ENCODE assay signal across 27 cellular contexts in genomic region chr11:69433741-69434140, GRCh38. TPM values are rescaled to one million over a fixed set of nuclear protein-coding genes. Genes with fewer than 3 reads are reported as not detected.
"Had no signal": no experiment of that assay in that cellular context is flagged by ENCODE, and none has a peak within 500 bp of the region (broad histone marks: within the 10 kb centered on the region; RNA-seq: fewer than 3 reads in every experiment).

No MANE protein-coding gene starts in this region.

- H3K27ac ChIP-seq: brain microvascular endothelial cell, cardiac muscle cell, Peyer's patch, RWPE1, VCaP had no signal

- H3K4me1 Mint-ChIP-seq: activated CD4-positive, alpha-beta T cell treated with anti-CD3 and anti-CD28 coated beads, Interleukin-2, amount 10 ng/mL, durations not matched to agents 7 days and 5 days had no signal

- H3K9ac ChIP-seq: SK-N-SH had no signal

- H3K4me3 Mint-ChIP-seq: activated CD4-positive, alpha-beta memory T cell treated with anti-CD3 and anti-CD28 coated beads for 36 hours; activated CD4-positive, alpha-beta T cell treated with anti-CD3 and anti-CD28 coated beads, Interleukin-2, amount 10 ng/mL, durations not matched to agents 7 days and 5 days; activated naive CD4-positive, alpha-beta T cell treated with anti-CD3 and anti-CD28 coated beads for 36 hours; activated naive CD8-positive, alpha-beta T cell; activated T-cell treated with anti-CD3 and anti-CD28 coated beads, Interleukin-2, amount 50 U/mL, for 4 hours had no signal

- H3K4me1 ChIP-seq: Peyer's patch had no signal

- H3K4me2 ChIP-seq: SK-N-SH had no signal

- H3K27me3 ChIP-seq: brain microvascular endothelial cell, cardiac muscle cell, MG63, Peyer's patch, SJCRH30 had no signal

- H3K36me3 ChIP-seq: brain microvascular endothelial cell, cardiac muscle cell, MG63, Peyer's patch, SJCRH30 had no signal

- H3K9me3 ChIP-seq: MG63, Peyer's patch, SJCRH30, SK-N-SH had no signal

- DNase-seq: activated CD4-positive, alpha-beta memory T cell treated with anti-CD3 and anti-CD28 coated beads for 36 hours; activated CD4-positive, alpha-beta T cell treated with anti-CD3 and anti-CD28 coated beads, Interleukin-2, amount 10 ng/mL, durations not matched to agents 7 days and 5 days; activated CD4-positive, CD25-positive, alpha-beta regulatory T cell; activated CD8-positive, alpha-beta memory T cell treated with anti-CD3 and anti-CD28 coated beads for 24 hours; activated effector memory CD4-positive, alpha-beta T cell treated with anti-CD3 and anti-CD28 coated beads, Interleukin-2, amount 50 U/mL, for 16 hours; activated naive CD4-positive, alpha-beta T cell treated with anti-CD3 and anti-CD28 coated beads for 36 hours; activated T-cell treated with anti-CD3 and anti-CD28 coated beads, Interleukin-2, amount 50 U/mL, for 4 hours; amygdala; brain microvascular endothelial cell; MG63; MV-4-11; NCI-H1092 treated with DMSO at 0.1 percent for 48 hours; NCI-H1417 treated with DMSO at 0.1 percent for 48 hours; NCI-H1694; NCI-H2081; NCI-H446; NCI-H524; Right ventricle myocardium superior; SK-N-SH; T-helper 1 cell had no signal

- H3K4me3 ChIP-seq: cardiac muscle cell, MG63, Peyer's patch, SJCRH30 had no signal

- H3K36me3 Mint-ChIP-seq: activated CD4-positive, alpha-beta memory T cell treated with anti-CD3 and anti-CD28 coated beads for 36 hours; activated naive CD8-positive, alpha-beta T cell had no signal

- H3K9me3 Mint-ChIP-seq: activated CD4-positive, alpha-beta memory T cell treated with anti-CD3 and anti-CD28 coated beads for 36 hours; activated CD4-positive, alpha-beta T cell treated with anti-CD3 and anti-CD28 coated beads, Interleukin-2, amount 10 ng/mL, durations not matched to agents 7 days and 5 days; activated naive CD4-positive, alpha-beta T cell treated with anti-CD3 and anti-CD28 coated beads for 36 hours; activated T-cell treated with anti-CD3 and anti-CD28 coated beads, Interleukin-2, amount 50 U/mL, for 4 hours had no signal

- ATAC-seq: activated T-cell treated with anti-CD3 and anti-CD28 coated beads, Interleukin-2, amount 50 U/mL, for 4 hours had no signal

- H3K27ac Mint-ChIP-seq: activated CD4-positive, alpha-beta memory T cell treated with anti-CD3 and anti-CD28 coated beads for 36 hours; activated CD4-positive, alpha-beta T cell treated with anti-CD3 and anti-CD28 coated beads, Interleukin-2, amount 10 ng/mL, durations not matched to agents 7 days and 5 days; activated naive CD4-positive, alpha-beta T cell treated with anti-CD3 and anti-CD28 coated beads for 36 hours; activated naive CD8-positive, alpha-beta T cell had no signal

RNA-seq across cellular contexts. Expression of gene LINC01488, which starts 47.7 kb away (rescaled TPM):
- total RNA-seq: activated CD4-positive, alpha-beta memory T cell treated with anti-CD3 and anti-CD28 coated beads for 36 hours; activated CD4-positive, alpha-beta T cell treated with anti-CD3 and anti-CD28 coated beads, Interleukin-2, amount 10 ng/mL, durations not matched to agents 7 days and 5 days; activated naive CD4-positive, alpha-beta T cell treated with anti-CD3 and anti-CD28 coated beads for 36 hours; activated T-cell treated with anti-CD3 and anti-CD28 coated beads, Interleukin-2, amount 50 U/mL, for 4 hours; Peyer's patch; SJCRH30; T-helper 2 cell treated with Interferon-gamma antibody and Interleukin-4, amounts not matched to agents 100 ng/mL and 5 ng/mL, for 36 hours had no signal
- polyA plus RNA-seq: SK-N-SH had no signal
